29 cellular contexts compared by ENCODE assay signal in the genomic region with DNA sequence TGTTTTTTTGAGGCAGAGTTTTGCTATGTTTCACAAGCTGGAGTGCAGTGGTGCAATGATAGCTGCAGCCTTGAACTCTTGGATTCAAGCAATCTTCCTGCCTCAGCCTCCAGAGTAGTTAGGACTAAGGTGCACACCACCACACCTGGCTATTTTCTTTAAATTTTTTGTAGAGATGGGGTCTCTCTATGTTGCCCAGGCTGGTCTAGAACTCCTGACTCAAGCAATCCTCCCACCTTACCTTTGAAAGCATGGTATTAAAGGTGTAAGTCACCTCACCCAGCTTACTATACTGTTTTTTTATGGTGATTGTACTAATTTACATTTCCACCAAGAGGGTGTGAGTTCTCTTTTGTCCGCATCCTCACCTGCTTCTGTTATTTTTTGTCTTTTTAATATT.
"Had no signal": no experiment of that assay in that cellular context is flagged by ENCODE, and none has a peak within 500 bp of the region (broad histone marks: within the 10 kb centered on the region; RNA-seq: fewer than 3 reads in every experiment).

No MANE protein-coding gene starts in this region.

- H3K4me3 Mint-ChIP-seq: stimulated activated effector memory CD8-positive, alpha-beta T cell treated with anti-CD3 and anti-CD28 coated beads, Interleukin-12 subunit alpha, Interleukin-12 subunit beta, amount 100 ng/mL, for 72 hours; stimulated activated memory B cell treated with anti-CD40 and anti-IgM and Interleukin-4, amounts not matched to agents 10 μg/mL and 1 μg/mL and 100 μg/mL, for 72 hours; stimulated activated naive B cell treated with anti-CD40 and anti-IgM and Interleukin-4, amounts not matched to agents 10 μg/mL and 1 μg/mL and 100 μg/mL, for 72 hours; stimulated activated naive CD8-positive, alpha-beta T cell treated with anti-CD3 and anti-CD28 coated beads, Interleukin-15, amount 100 ng/mL, for 72 hours; stimulated activated naive CD8-positive, alpha-beta T cell treated with anti-CD3 and anti-CD28 coated beads, Interleukin-15, Interleukin-2, amounts not matched to agents 100 ng/mL and 50 ng/mL, for 24 hours; type B pancreatic cell had no signal

- H3K36me3 Mint-ChIP-seq: stimulated activated effector memory CD8-positive, alpha-beta T cell treated with anti-CD3 and anti-CD28 coated beads, Interleukin-12 subunit alpha, Interleukin-12 subunit beta, amount 100 ng/mL, for 72 hours; stimulated activated memory B cell treated with anti-CD40 and anti-IgM and Interleukin-4, amounts not matched to agents 10 μg/mL and 1 μg/mL and 100 μg/mL, for 72 hours; stimulated activated naive B cell treated with anti-CD40 and anti-IgM and Interleukin-4, amounts not matched to agents 10 μg/mL and 1 μg/mL and 100 μg/mL, for 72 hours had no signal

- H3K9me3 ChIP-seq: stomach, suprapubic skin, testis, thoracic aorta, thyroid gland, transverse colon, upper lobe of left lung, upper lobe of right lung, uterus, vagina had no signal

- H3K36me3 ChIP-seq: stomach, suprapubic skin, thoracic aorta, thyroid gland, tibial artery, tibial nerve, transverse colon, upper lobe of left lung, upper lobe of right lung, uterus, vagina had no signal

- H3K27ac ChIP-seq: stomach, suprapubic skin, testis, thoracic aorta, thyroid gland, tibial artery, tibial nerve, transverse colon, upper lobe of left lung, upper lobe of right lung, uterus, vagina had no signal

- DNase-seq: stimulated activated CD4-positive, alpha-beta T cell treated with anti-CD3 and anti-CD28 coated beads, Interleukin-2, amount 100 ng/mL, for 48 hours; stimulated activated CD4-positive, alpha-beta T cell treated with anti-CD3 and anti-CD28 coated beads, Interleukin-4, amount 100 ng/mL, for 1 hour; stimulated activated CD4-positive, alpha-beta T cell treated with anti-CD3 and anti-CD28 coated beads, Interleukin-4, amount 100 ng/mL, for 24 hours; stimulated activated CD4-positive, alpha-beta T cell treated with anti-CD3 and anti-CD28 coated beads, Interleukin-4, amount 100 ng/mL, for 4 hours; stimulated activated CD8-positive, alpha-beta memory T cell treated with anti-CD3 and anti-CD28 coated beads, Interleukin-4, amount 100 ng/mL, for 48 hours; stimulated activated naive B cell treated with anti-CD40 and anti-IgM and Interleukin-4, amounts not matched to agents 10 μg/mL and 1 μg/mL and 100 μg/mL, for 72 hours; stimulated activated naive CD4-positive, alpha-beta T cell; stimulated activated naive CD4-positive, alpha-beta T cell treated with Interleukin-2 at 50 U/mL for 16 hours; stimulated activated naive CD8-positive, alpha-beta T cell treated with anti-CD3 and anti-CD28 coated beads, Interleukin-15, amount 100 ng/mL, for 72 hours; stimulated activated naive CD8-positive, alpha-beta T cell treated with anti-CD3 and anti-CD28 coated beads, Interleukin-15, Interleukin-2, amounts not matched to agents 100 U/mL and 50 U/mL, for 24 hours; stomach; substantia nigra; testis; thyroid gland; tibial artery; transverse colon; trophoblast cell; upper lobe of left lung; upper lobe of right lung; uterus had no signal

- H3K27me3 ChIP-seq: stomach, suprapubic skin, testis, thyroid gland, tibial artery, tibial nerve, transverse colon, upper lobe of left lung, upper lobe of right lung, uterus, vagina had no signal

- H3K4me1 Mint-ChIP-seq: stimulated activated effector memory CD8-positive, alpha-beta T cell treated with anti-CD3 and anti-CD28 coated beads, Interleukin-12 subunit alpha, Interleukin-12 subunit beta, amount 100 ng/mL, for 72 hours; stimulated activated memory B cell treated with anti-CD40 and anti-IgM and Interleukin-4, amounts not matched to agents 10 μg/mL and 1 μg/mL and 100 μg/mL, for 72 hours; stimulated activated naive B cell treated with anti-CD40 and anti-IgM and Interleukin-4, amounts not matched to agents 10 μg/mL and 1 μg/mL and 100 μg/mL, for 72 hours; stimulated activated naive CD8-positive, alpha-beta T cell treated with anti-CD3 and anti-CD28 coated beads, Interleukin-15, amount 100 ng/mL, for 72 hours had no signal

- H3K27ac Mint-ChIP-seq: stimulated activated effector memory CD8-positive, alpha-beta T cell treated with anti-CD3 and anti-CD28 coated beads, Interleukin-12 subunit alpha, Interleukin-12 subunit beta, amount 100 ng/mL, for 72 hours; stimulated activated memory B cell treated with anti-CD40 and anti-IgM and Interleukin-4, amounts not matched to agents 10 μg/mL and 1 μg/mL and 100 μg/mL, for 72 hours; stimulated activated naive B cell treated with anti-CD40 and anti-IgM and Interleukin-4, amounts not matched to agents 10 μg/mL and 1 μg/mL and 100 μg/mL, for 72 hours; stimulated activated naive CD8-positive, alpha-beta T cell treated with anti-CD3 and anti-CD28 coated beads, Interleukin-15, amount 100 ng/mL, for 72 hours; stimulated activated naive CD8-positive, alpha-beta T cell treated with anti-CD3 and anti-CD28 coated beads, Interleukin-15, Interleukin-2, amounts not matched to agents 100 ng/mL and 50 ng/mL, for 24 hours; type B pancreatic cell had no signal

- ATAC-seq: stimulated activated effector memory CD8-positive, alpha-beta T cell treated with anti-CD3 and anti-CD28 coated beads, Interleukin-12 subunit alpha, Interleukin-12 subunit beta, amount 100 ng/mL, for 72 hours; stimulated activated memory B cell treated with anti-CD40 and anti-IgM and Interleukin-4, amounts not matched to agents 10 μg/mL and 1 μg/mL and 100 μg/mL, for 72 hours; stimulated activated naive B cell treated with anti-CD40 and anti-IgM and Interleukin-4, amounts not matched to agents 10 μg/mL and 1 μg/mL and 100 μg/mL, for 72 hours; stimulated activated naive CD8-positive, alpha-beta T cell treated with anti-CD3 and anti-CD28 coated beads, Interleukin-15, amount 100 ng/mL, for 72 hours; stimulated activated naive CD8-positive, alpha-beta T cell treated with anti-CD3 and anti-CD28 coated beads, Interleukin-15, Interleukin-2, amounts not matched to agents 100 U/mL and 50 U/mL, for 24 hours; upper lobe of right lung had no signal

- H3K27me3 Mint-ChIP-seq: stimulated activated memory B cell treated with anti-CD40 and anti-IgM and Interleukin-4, amounts not matched to agents 10 μg/mL and 1 μg/mL and 100 μg/mL, for 72 hours; stimulated activated naive B cell treated with anti-CD40 and anti-IgM and Interleukin-4, amounts not matched to agents 10 μg/mL and 1 μg/mL and 100 μg/mL, for 72 hours; stimulated activated naive CD8-positive, alpha-beta T cell treated with anti-CD3 and anti-CD28 coated beads, Interleukin-15, amount 100 ng/mL, for 72 hours; stimulated activated naive CD8-positive, alpha-beta T cell treated with anti-CD3 and anti-CD28 coated beads, Interleukin-15, Interleukin-2, amounts not matched to agents 100 ng/mL and 50 ng/mL, for 24 hours; type B pancreatic cell had no signal

- H3K9me3 Mint-ChIP-seq: stimulated activated memory B cell treated with anti-CD40 and anti-IgM and Interleukin-4, amounts not matched to agents 10 μg/mL and 1 μg/mL and 100 μg/mL, for 72 hours; stimulated activated naive CD8-positive, alpha-beta T cell treated with anti-CD3 and anti-CD28 coated beads, Interleukin-15, Interleukin-2, amounts not matched to agents 100 ng/mL and 50 ng/mL, for 24 hours; type B pancreatic cell had no signal

- H3K4me1 ChIP-seq: stomach, suprapubic skin, testis, thyroid gland, tibial artery, tibial nerve, transverse colon, upper lobe of left lung, upper lobe of right lung, uterus, vagina had no signal

- FAIRE-seq: urothelium cell line had no signal

- H3K4me3 ChIP-seq: stomach, suprapubic skin, testis, thoracic aorta, thyroid gland, tibial artery, tibial nerve, transverse colon, upper lobe of left lung, upper lobe of right lung, uterus, vagina had no signal
